ENCODE assay signal across 24 cellular contexts in the genomic region with DNA sequence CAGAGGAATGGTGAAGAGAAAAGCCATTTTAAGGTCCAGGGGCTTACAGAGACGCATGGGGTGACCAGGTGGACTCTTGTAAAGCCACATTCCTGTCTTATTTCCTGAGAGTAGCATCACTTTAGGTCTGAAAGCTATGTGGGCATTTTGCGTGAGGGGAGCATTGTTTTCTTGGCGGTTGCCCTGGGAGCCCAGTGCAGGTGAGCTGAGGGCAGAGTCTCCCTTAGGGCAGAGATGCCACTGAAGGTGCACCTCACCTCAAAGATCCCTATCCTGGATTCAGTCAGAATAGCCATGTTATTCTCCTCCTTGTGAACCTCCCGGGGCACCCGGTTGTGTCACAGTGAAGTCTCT. TPM values are rescaled to one million over a fixed set of nuclear protein-coding genes. Genes with fewer than 3 reads are reported as not detected.
DNase-seq lines count a peak whose midpoint lies in the region; ATAC-seq and TF ChIP-seq lines count a peak whose summit lies in the region.
"Had no signal": no experiment of that assay in that cellular context is flagged by ENCODE, and none has a peak within 500 bp of the region (broad histone marks: within the 10 kb centered on the region; RNA-seq: fewer than 3 reads in every experiment).

No MANE protein-coding gene starts in this region.

- peak overlapping the region; percentile 29; the same call in 1 of the 2 replicates for H3K4me2 ChIP-seq in SK-N-SH
- H3K4me2 ChIP-seq in trophoblast cell (ENCODE audit: low read length), result peak overlapping the region; percentile 18

- H3K36me3 Mint-ChIP-seq in WTC11, result peaks cover 19% of the 10 kb centered on the region

- no peaks in the 10 kb centered on the region for H3K27me3 Mint-ChIP-seq in WTC11 (ENCODE audit: low read depth)
- H3K27me3 Mint-ChIP-seq: activated T-cell treated with anti-CD3 and anti-CD28 coated beads, Interleukin-2, amount 50 U/mL, for 24 hours; CD4-positive, alpha-beta memory T cell had no signal

- POLR2A ChIA-PET in SK-N-SH (lab: Yijun Ruan, JAX) (no interaction called here), WTC11 (lab: Charles Lee) (no interaction called here)

- no peak overlapping the region for H4K8ac ChIP-seq in trophoblast cell (ENCODE audit: low read depth, low read length)

- H3K4me3 Mint-ChIP-seq in WTC11, result no peak overlapping the region
- H3K4me3 Mint-ChIP-seq: activated T-cell treated with anti-CD3 and anti-CD28 coated beads, Interleukin-2, amount 50 U/mL, for 24 hours; CD4-positive, alpha-beta memory T cell; stimulated activated effector memory CD8-positive, alpha-beta T cell treated with anti-CD3 and anti-CD28 coated beads, Interleukin-12 subunit alpha, Interleukin-12 subunit beta, amount 100 ng/mL, for 72 hours had no signal

- no peak overlapping the region for H2BK12ac ChIP-seq in trophoblast cell (ENCODE audit: low read length)

- H2BK5ac ChIP-seq in trophoblast cell (ENCODE audit: low read depth, low read length, poor library complexity), result no peak overlapping the region

- no peak overlapping the region for H3K27ac Mint-ChIP-seq in WTC11
- H3K27ac Mint-ChIP-seq: activated T-cell treated with anti-CD3 and anti-CD28 coated beads, Interleukin-2, amount 50 U/mL, for 24 hours; stimulated activated effector memory CD8-positive, alpha-beta T cell treated with anti-CD3 and anti-CD28 coated beads, Interleukin-12 subunit alpha, Interleukin-12 subunit beta, amount 100 ng/mL, for 72 hours had no signal

- no peak overlapping the region for H3K4ac ChIP-seq in trophoblast cell (ENCODE audit: low read depth, low read length)

- no peak for TF ChIP-seq EP300 in SK-N-SH (IDR thresholded peaks at IDR 0.05; ENCODE audit: borderline replicate concordance in 1 of 2, low read depth in 1 of 2, low read length in 1 of 2)

- peaks cover 2% of the 10 kb centered on the region for H3K79me1 ChIP-seq in trophoblast cell (ENCODE audit: low read length)

- no peak overlapping the region for H2BK120ac ChIP-seq in trophoblast cell (ENCODE audit: insufficient read depth, low read length, poor library complexity)

- no peak for DNase-seq in SK-N-SH
- peak; percentile 84 for DNase-seq in SW480 (ENCODE audit: low spot score)
- DNase-seq in foreskin keratinocyte, result no peak
- peak; percentile 93 to 95 for DNase-seq in trophoblast cell
- DNase-seq in SW 1271 (lab: John Stamatoyannopoulos, UW), result no peak
- DNase-seq in WTC11 (ENCODE audit: low spot score), result no peak
- no peak for DNase-seq in GM10266 (ENCODE audit: extremely low spot score)
- DNase-seq: activated gamma-delta T cell treated with Interleukin-2 at 50 U/mL for 16 hours; activated T-cell treated with anti-CD3 and anti-CD28 coated beads, Interleukin-2, amount 50 U/mL, for 24 hours; CD4-positive, alpha-beta memory T cell; DMS153; NCI-H1092 treated with DMSO at 0.1 percent for 48 hours; NCI-H2029 treated with DMSO at 0.1 percent for 48 hours; NCI-H748 treated with DMSO at 0.1 percent for 48 hours; occipital lobe; retina; SHP77 treated with DMSO at 0.1 percent for 48 hours; spleen; stimulated activated CD4-positive, alpha-beta T cell treated with anti-CD3 and anti-CD28 coated beads, Interleukin-2, amount 100 ng/mL, for 48 hours had no signal

- H3K9me3 Mint-ChIP-seq in WTC11, result peaks cover 11% of the 10 kb centered on the region
- H3K9me3 Mint-ChIP-seq: activated T-cell treated with anti-CD3 and anti-CD28 coated beads, Interleukin-2, amount 50 U/mL, for 24 hours; CD4-positive, alpha-beta memory T cell; stimulated activated effector memory CD8-positive, alpha-beta T cell treated with anti-CD3 and anti-CD28 coated beads, Interleukin-12 subunit alpha, Interleukin-12 subunit beta, amount 100 ng/mL, for 72 hours had no signal

- peaks cover 21% of the 10 kb centered on the region for H3K79me2 ChIP-seq in SK-N-SH (ENCODE audit: insufficient read depth)
- H3K79me2 ChIP-seq in trophoblast cell (ENCODE audit: control insufficient read depth, insufficient read depth, low read length, poor library complexity), result no peaks in the 10 kb centered on the region

- no peak for TF ChIP-seq CTCF in SK-N-SH (IDR thresholded peaks at IDR 0.05)
- no peak for TF ChIP-seq CTCF in foreskin keratinocyte (conservative IDR thresholded peaks at IDR 0.05)
- TF ChIP-seq CTCF in WTC11 (IDR thresholded peaks at IDR 0.05), result no peak
- TF ChIP-seq CTCF in GM10266 (IDR thresholded peaks at IDR 0.05; ENCODE audit: control insufficient read depth, insufficient read depth, low read depth, missing control alignments), result no peak

- peak overlapping the region in 1 of 2 experiments; percentile 98; a peak in 2 of 4 replicates for H3K27ac ChIP-seq in SK-N-SH (ENCODE audit: low read depth in 2 of 2, low read length in 1 of 2)
- no peak overlapping the region for H3K27ac ChIP-seq in foreskin keratinocyte
- no peak overlapping the region for H3K27ac ChIP-seq in trophoblast cell (ENCODE audit: low read depth, low read length)
- H3K27ac ChIP-seq: 22Rv1, cardiac muscle cell, GM23248, spleen had no signal

- ATAC-seq in SK-N-SH treated with all-trans-retinoic acid at 6 μM for 48 hours, result no peak; the same call in 1 of the 3 replicates
- peak; percentile 8 for ATAC-seq in foreskin keratinocyte
- ATAC-seq in WTC11, result no peak
- ATAC-seq: stimulated activated effector memory CD8-positive, alpha-beta T cell treated with anti-CD3 and anti-CD28 coated beads, Interleukin-12 subunit alpha, Interleukin-12 subunit beta, amount 100 ng/mL, for 72 hours had no signal

- H3K4me1 ChIP-seq in SK-N-SH (ENCODE audit: control insufficient read depth in 1 of 2, insufficient read depth in 2 of 2, low read depth in 1 of 2, low read length in 1 of 2) (peaks cover 0 to 10% of the 10 kb centered on the region in 2 experiments; a peak in 3 of 4 replicates), foreskin keratinocyte (peaks cover 14% of the 10 kb centered on the region), trophoblast cell (ENCODE audit: control insufficient read depth in 1 of 2, insufficient read depth in 2 of 2, low read length in 2 of 2) (peaks cover 8 to 15% of the 10 kb centered on the region in 2 experiments)

- H3K18ac ChIP-seq in trophoblast cell (ENCODE audit: low read length), result no peak overlapping the region

- H2AFZ ChIP-seq in SK-N-SH (ENCODE audit: low read depth), result no peak overlapping the region
- no peak overlapping the region for H2AFZ ChIP-seq in trophoblast cell (ENCODE audit: insufficient read depth, low read length, poor library complexity)
- H2AFZ ChIP-seq: GM23248 had no signal

- CTCF ChIA-PET in SK-N-SH (lab: Yijun Ruan, JAX) (interaction anchor here (0.6 to 1.9 kb wide), 3 partner anchors 105 to 551 kb away, joined by 4 to 6 read pairs (median 4); no protein-coding TSS in a partner anchor), WTC11 (lab: Charles Lee) (interaction anchor here (1.0 to 3.3 kb wide), 2 partner anchors 62 to 95 kb away, joined by 3 to 11 read pairs; no protein-coding TSS in a partner anchor)

- TF ChIP-seq RAD21 in SK-N-SH (IDR thresholded peaks at IDR 0.05; ENCODE audit: low read length), result no peak

- peaks cover 22% of the 10 kb centered on the region for H3F3A ChIP-seq in SK-N-SH (replicated peaks; ENCODE audit: insufficient read depth)

- H4K91ac ChIP-seq in trophoblast cell (ENCODE audit: low read depth, low read length), result no peak overlapping the region

- H3K4me3 ChIP-seq in SK-N-SH (ENCODE audit: low read depth in 2 of 2, low read length in 1 of 2), result no peak overlapping the region
- H3K4me3 ChIP-seq in trophoblast cell (ENCODE audit: low read depth, low read length), result no peak overlapping the region
- H3K4me3 ChIP-seq: cardiac muscle cell, GM23248, spleen had no signal

- H3K36me3 ChIP-seq in SK-N-SH (replicated peaks in 1 of 2; ENCODE audit: control insufficient read depth in 1 of 2, insufficient read depth in 2 of 2, low read length in 1 of 2), result peaks cover 17 to 26% of the 10 kb centered on the region in 2 experiments
- peaks cover 0 to 3% of the 10 kb centered on the region in 2 experiments for H3K36me3 ChIP-seq in trophoblast cell (ENCODE audit: control insufficient read depth in 1 of 2, insufficient read depth in 2 of 2, low read length in 2 of 2)

- no peak overlapping the region for H3K14ac ChIP-seq in trophoblast cell (ENCODE audit: low read length)

- no peaks in the 10 kb centered on the region for H3K9me2 ChIP-seq in SK-N-SH

- H3K9me3 ChIP-seq in SK-N-SH (peaks cover 9% of the 10 kb centered on the region; the same call in 1 of the 2 replicates), trophoblast cell (ENCODE audit: insufficient read depth, low read depth, low read length) (no peaks in the 10 kb centered on the region)
- H3K9me3 ChIP-seq: spleen had no signal

- H2AK5ac ChIP-seq in trophoblast cell (ENCODE audit: low read length), result no peak overlapping the region

- H3K23ac ChIP-seq in trophoblast cell (ENCODE audit: low read length), result no peak overlapping the region

- H3K9ac ChIP-seq in SK-N-SH, result no peak overlapping the region
- no peak overlapping the region for H3K9ac ChIP-seq in trophoblast cell (ENCODE audit: low read length)
- H3K9ac ChIP-seq: GM23248 had no signal

- H3K27me3 ChIP-seq in SK-N-SH (ENCODE audit: insufficient read depth), result no peaks in the 10 kb centered on the region
- no peaks in the 10 kb centered on the region for H3K27me3 ChIP-seq in foreskin keratinocyte
- no peaks in the 10 kb centered on the region for H3K27me3 ChIP-seq in trophoblast cell (ENCODE audit: insufficient read depth, low read length)
- H3K27me3 ChIP-seq: cardiac muscle cell, spleen had no signal

- peaks cover 16% of the 10 kb centered on the region for H3K4me1 Mint-ChIP-seq in WTC11
- H3K4me1 Mint-ChIP-seq: stimulated activated effector memory CD8-positive, alpha-beta T cell treated with anti-CD3 and anti-CD28 coated beads, Interleukin-12 subunit alpha, Interleukin-12 subunit beta, amount 100 ng/mL, for 72 hours had no signal

- no peak overlapping the region for H4K12ac ChIP-seq in trophoblast cell (ENCODE audit: low read depth, low read length)

- WGBS in SK-N-SH (ENCODE audit: low lambda C conversion rate), result 95% methylated on average over 4 of the region's 5 CpGs
- no CpG with 5 or more reads among the region's 5 CpGs for WGBS in trophoblast cell (ENCODE audit: extremely low coverage, insufficient coverage, insufficient read length)

- H4K20me1 ChIP-seq in SK-N-SH (ENCODE audit: insufficient read depth), result no peaks in the 10 kb centered on the region; the same call in 1 of the 2 replicates

TF ChIP-seq in WTC11, 78 proteins besides CTCF, POLR2A, EP300 and RAD21 (continues in another document):
- no peak for TF ChIP-seq SMAD3 (CRISPR knock-in tag; IDR thresholded peaks at IDR 0.05; ENCODE audit: borderline replicate concordance)

RNA-seq across cellular contexts. Expression of a gene that starts 12.4 kb away (rescaled TPM):
- polyA plus RNA-seq in SK-N-SH (2012; rRNA removed) (29.1 and 31.4 TPM in 2 replicates), foreskin keratinocyte (70.0 and 70.4 TPM in 2 replicates)
- polyA plus RNA-seq in SK-N-SH (2012; cell fraction: cytosol; rRNA removed), result 45.1 and 60.1 TPM in 2 replicates
- polyA plus RNA-seq in SK-N-SH (2012; cell fraction: nucleus; rRNA removed), result 6.3 and 10.9 TPM in 2 replicates
- total RNA-seq in foreskin keratinocyte (47.8 and 48.6 TPM in 2 replicates), WTC11 (2021) (72.8 to 78.3 TPM (median 76.2 TPM) in 3 replicates)
- 44.9 and 47.3 TPM in 2 replicates for polyA plus RNA-seq in trophoblast cell (2013)

RNA-seq across cellular contexts. Expression of a gene that starts 30.8 kb away (rescaled TPM):
- polyA plus RNA-seq in SK-N-SH (2012; rRNA removed), result 1.8 and 2.0 TPM in 2 replicates
- polyA plus RNA-seq in SK-N-SH (2012; cell fraction: cytosol; rRNA removed), result 0.80 and 1.3 TPM in 2 replicates
- polyA plus RNA-seq in SK-N-SH (2012; cell fraction: nucleus; rRNA removed), result 3.0 and 3.6 TPM in 2 replicates
- 5.7 and 7.7 TPM in 2 replicates for total RNA-seq in foreskin keratinocyte
- polyA plus RNA-seq in foreskin keratinocyte, result 1.2 and 1.3 TPM in 2 replicates
- 0.81 and 0.86 TPM in 2 replicates for polyA plus RNA-seq in trophoblast cell (2013)
- 0.21 to 0.34 TPM (median 0.24 TPM) in 3 replicates for total RNA-seq in WTC11 (2021)

Comparison
In these comparisons a context has a peak if more than half of its experiments do, and no peak if none do; other contexts are left out.
1. DNase-seq: peak in SW480 (single experiment) and trophoblast cell (2 of 2); none in SK-N-SH (single experiment), foreskin keratinocyte (0 of 2), SW 1271 (0 of 2), WTC11 (single experiment) and GM10266 (single experiment).